In genomic region chr6:109094351-109095035, GRCh38 we compare ENCODE assay signal across 8 cellular contexts. TPM values are rescaled to one million over a fixed set of nuclear protein-coding genes. Genes with fewer than 3 reads are reported as not detected.
DNase-seq lines count a peak whose midpoint lies in the region; ATAC-seq and TF ChIP-seq lines count a peak whose summit lies in the region.

TSS of gene SESN1 (minus strand) at chr6:109094846. CDS start at chr6:109094073, 773 bp downstream.

- peak within 1 kb of the TSS; percentile 95 for H3K27ac ChIP-seq in GM23338 (ENCODE audit: low read depth)
- H3K27ac ChIP-seq in RWPE2 (ENCODE audit: poor library complexity, severe bottlenecking), result peak within 1 kb of the TSS; percentile 69

- H4K20me1 ChIP-seq in GM23338 (replicated peaks; ENCODE audit: insufficient read depth), result no peaks in the 10 kb centered on the region

- no peaks in the 10 kb centered on the region for H3K9me3 ChIP-seq in RWPE2 (ENCODE audit: severe bottlenecking)

- H3K9me3 Mint-ChIP-seq in GM23338, result no peaks in the 10 kb centered on the region
- no peaks in the 10 kb centered on the region for H3K9me3 Mint-ChIP-seq in activated T-helper 2 cell treated with anti-CD3 and anti-CD28 coated beads, Interferon-gamma antibody, Interleukin-2, Interleukin-4, amounts not matched to agents 10 μg/mL and 5 μg/mL and 100 μg/mL, durations not matched to agents 14 hours and 24 hours and 36 hours
- H3K9me3 Mint-ChIP-seq in natural killer cell treated with Interleukin-12 subunit alpha and Interleukin-12 subunit beta and Interleukin-15 and Interleukin-18, amount 100 ng/mL, for 72 hours, result no peaks in the 10 kb centered on the region

- 0 out of 2 replicates have a peak, but pooled peaks cover 3% of the 10 kb centered on the region for H3F3A ChIP-seq in GM23338 (replicated peaks; ENCODE audit: low read depth)

- peaks cover 12% of the 10 kb centered on the region for H3K4me1 ChIP-seq in GM23338 (ENCODE audit: insufficient read depth)
- H3K4me1 ChIP-seq in RWPE2 (ENCODE audit: insufficient read depth, poor library complexity, severe bottlenecking), result no peaks in the 10 kb centered on the region

- peak within 1 kb of the TSS; percentile 94 for H3K4me3 Mint-ChIP-seq in GM23338
- H3K4me3 Mint-ChIP-seq in activated T-helper 2 cell treated with anti-CD3 and anti-CD28 coated beads, Interferon-gamma antibody, Interleukin-2, Interleukin-4, amounts not matched to agents 10 μg/mL and 5 μg/mL and 100 μg/mL, durations not matched to agents 14 hours and 24 hours and 36 hours (ENCODE audit: low read depth), result peak within 1 kb of the TSS; percentile 93
- H3K4me3 Mint-ChIP-seq in natural killer cell treated with Interleukin-12 subunit alpha and Interleukin-12 subunit beta and Interleukin-15 and Interleukin-18, amount 100 ng/mL, for 72 hours, result peak within 1 kb of the TSS; percentile 96

- H3K36me3 ChIP-seq in GM23338 (ENCODE audit: insufficient read depth) (no peaks in the 10 kb centered on the region), RWPE2 (ENCODE audit: low read depth) (no peaks in the 10 kb centered on the region)

- peaks cover 4% of the 10 kb centered on the region for H3K27me3 Mint-ChIP-seq in GM23338 (ENCODE audit: insufficient read depth, low read depth, poor library complexity)
- H3K27me3 Mint-ChIP-seq in activated T-helper 2 cell treated with anti-CD3 and anti-CD28 coated beads, Interferon-gamma antibody, Interleukin-2, Interleukin-4, amounts not matched to agents 10 μg/mL and 5 μg/mL and 100 μg/mL, durations not matched to agents 14 hours and 24 hours and 36 hours (ENCODE audit: low read depth), result no peaks in the 10 kb centered on the region
- H3K27me3 Mint-ChIP-seq in natural killer cell treated with Interleukin-12 subunit alpha and Interleukin-12 subunit beta and Interleukin-15 and Interleukin-18, amount 100 ng/mL, for 72 hours, result no peaks in the 10 kb centered on the region

- ATAC-seq in GM23338 (peak; percentile 88), RWPE2 (ENCODE audit: low read depth) (peak; percentile 83)
- peak; percentile 81 to 88 for ATAC-seq in natural killer cell treated with Interleukin-12 subunit alpha and Interleukin-12 subunit beta and Interleukin-15 and Interleukin-18, amount 100 ng/mL, for 72 hours

- H3K27me3 ChIP-seq in GM23338 (ENCODE audit: insufficient read depth) (no peaks in the 10 kb centered on the region), RWPE2 (ENCODE audit: insufficient read depth, poor library complexity, severe bottlenecking) (no peaks in the 10 kb centered on the region)

- H3K4me3 ChIP-seq in GM23338, result peak within 1 kb of the TSS; percentile 92
- peak within 1 kb of the TSS; percentile 67 for H3K4me3 ChIP-seq in RWPE2 (ENCODE audit: severe bottlenecking)

- intact Hi-C loops in activated T-helper 2 cell treated with anti-CD3 and anti-CD28 coated beads, Interferon-gamma antibody, Interleukin-2, Interleukin-4, amounts not matched to agents 10 μg/mL and 5 μg/mL and 100 μg/mL, durations not matched to agents 14 hours and 24 hours and 36 hours (cut with micrococcal nuclease), result loop anchor here (1.0 to 10.0 kb wide), 9 partner anchors 10 to 1780 kb away; partner anchors contain the start of genes AMD1, ARMC2, CD164 and MICAL1

- no peaks in the 10 kb centered on the region for H3K36me3 Mint-ChIP-seq in GM23338 (ENCODE audit: low read depth)
- H3K36me3 Mint-ChIP-seq in activated T-helper 2 cell treated with anti-CD3 and anti-CD28 coated beads, Interferon-gamma antibody, Interleukin-2, Interleukin-4, amounts not matched to agents 10 μg/mL and 5 μg/mL and 100 μg/mL, durations not matched to agents 14 hours and 24 hours and 36 hours (ENCODE audit: low read depth), result peaks cover 11% of the 10 kb centered on the region
- peaks cover 5% of the 10 kb centered on the region for H3K36me3 Mint-ChIP-seq in natural killer cell treated with Interleukin-12 subunit alpha and Interleukin-12 subunit beta and Interleukin-15 and Interleukin-18, amount 100 ng/mL, for 72 hours

- H3K4me1 Mint-ChIP-seq in GM23338, result peaks cover 23% of the 10 kb centered on the region
- peaks cover 45% of the 10 kb centered on the region for H3K4me1 Mint-ChIP-seq in activated T-helper 2 cell treated with anti-CD3 and anti-CD28 coated beads, Interferon-gamma antibody, Interleukin-2, Interleukin-4, amounts not matched to agents 10 μg/mL and 5 μg/mL and 100 μg/mL, durations not matched to agents 14 hours and 24 hours and 36 hours (ENCODE audit: low read depth)
- peaks cover 38 to 60% of the 10 kb centered on the region in 2 donors for H3K4me1 Mint-ChIP-seq in natural killer cell treated with Interleukin-12 subunit alpha and Interleukin-12 subunit beta and Interleukin-15 and Interleukin-18, amount 100 ng/mL, for 72 hours (ENCODE audit: low read depth in 2 of 2)

- peak within 1 kb of the TSS; percentile 91 for H3K4me2 ChIP-seq in GM23338

- DNase-seq in EL, result peak; percentile 98
- peak; percentile 93 for DNase-seq in GM23338 (ENCODE audit: low spot score)
- peak; percentile 92 to 95 for DNase-seq in Kasumi-1 (lab: John Stamatoyannopoulos, UW)
- DNase-seq in RWPE2 (ENCODE audit: low spot score), result peak; percentile 96
- peak; percentile 78 for DNase-seq in activated T-helper 2 cell treated with anti-CD3 and anti-CD28 coated beads, Interferon-gamma antibody, Interleukin-2, Interleukin-4, amounts not matched to agents 10 μg/mL and 5 μg/mL and 100 μg/mL, durations not matched to agents 14 hours and 24 hours and 36 hours (ENCODE audit: low spot score)
- peak; percentile 87 for DNase-seq in fibroblast of peridontal ligament (ENCODE audit: extremely low read depth)
- peak; percentile 92 for DNase-seq in natural killer cell treated with Interleukin-12 subunit alpha and Interleukin-12 subunit beta and Interleukin-15 and Interleukin-18, amount 100 ng/mL, for 72 hours (ENCODE audit: low spot score)
- DNase-seq in stimulated activated naive CD4-positive, alpha-beta T cell treated with Interleukin-2 at 50 U/mL for 16 hours (lab: John Stamatoyannopoulos, UW), result peak; percentile 92

- TF ChIP-seq CTCF in GM23338 (conservative IDR thresholded peaks at IDR 0.05; ENCODE audit: low read depth in 2 of 2), result 0 out of 4 replicates have a peak, but pooled peaks of 1 of the 2 experiments have one; percentile 7
- no peak for TF ChIP-seq CTCF in RWPE2 (IDR thresholded peaks at IDR 0.05; ENCODE audit: poor library complexity, severe bottlenecking)

- H3K27ac Mint-ChIP-seq in GM23338, result peak within 1 kb of the TSS; percentile 99
- H3K27ac Mint-ChIP-seq in activated T-helper 2 cell treated with anti-CD3 and anti-CD28 coated beads, Interferon-gamma antibody, Interleukin-2, Interleukin-4, amounts not matched to agents 10 μg/mL and 5 μg/mL and 100 μg/mL, durations not matched to agents 14 hours and 24 hours and 36 hours, result peak within 1 kb of the TSS; percentile 99
- peak within 1 kb of the TSS; percentile 94 to 96 for H3K27ac Mint-ChIP-seq in natural killer cell treated with Interleukin-12 subunit alpha and Interleukin-12 subunit beta and Interleukin-15 and Interleukin-18, amount 100 ng/mL, for 72 hours

- peaks cover 19% of the 10 kb centered on the region for H3K79me2 ChIP-seq in GM23338 (replicated peaks; ENCODE audit: insufficient read depth)

- no peaks in the 10 kb centered on the region for H3K9me2 ChIP-seq in GM23338 (ENCODE audit: insufficient read depth)

- H2AFZ ChIP-seq in GM23338, result peak within 1 kb of the TSS; percentile 87

TF ChIP-seq in GM23338, 12 proteins besides CTCF, POLR2A, EP300 and RAD21:
- TF ChIP-seq EZH2phosphoT487 (IDR thresholded peaks at IDR 0.05; ENCODE audit: unreplicated experiment), result no peak
- TF ChIP-seq POLR2AphosphoS5 (IDR thresholded peaks at IDR 0.05; ENCODE audit: low read depth), result peak; percentile 75

RNA-seq across cellular contexts. Expression of gene SESN1, which starts in this region (rescaled TPM):
- total RNA-seq in GM23338 (2014; rRNA removed; shearing (Covaris generic)), result 36.2 and 36.4 TPM in 2 replicates
- polyA plus RNA-seq in GM23338 (2016; fragmentation: Nextera tagmentation; extraction: Ambion mirVana), result 19.8 and 26.2 TPM in 2 replicates
- total RNA-seq in activated T-helper 2 cell treated with anti-CD3 and anti-CD28 coated beads, Interferon-gamma antibody, Interleukin-2, Interleukin-4, amounts not matched to agents 10 μg/mL and 5 μg/mL and 100 μg/mL, durations not matched to agents 14 hours and 24 hours and 36 hours, result 7.3 and 8.4 TPM in 2 replicates
- total RNA-seq in natural killer cell treated with Interleukin-12 subunit alpha and Interleukin-12 subunit beta and Interleukin-15 and Interleukin-18, amount 100 ng/mL, for 72 hours, result 1 to 10 TPM; 7.4 to 9.6 TPM

Comparison
In these comparisons a context has a peak if more than half of its experiments do, and no peak if none do; other contexts are left out.
1. Peak in every context shown above with its lines: DNase-seq, ATAC-seq, H3K4me3 ChIP-seq and H3K27ac ChIP-seq.